13 cellular contexts compared by ENCODE assay signal in genomic region chr12:57149309-57149900, GRCh38. TPM values are rescaled to one million over a fixed set of nuclear protein-coding genes. Genes with fewer than 3 reads are reported as not detected.
DNase-seq lines count a peak whose midpoint lies in the region; ATAC-seq and TF ChIP-seq lines count a peak whose summit lies in the region.
"Had no signal": no experiment of that assay in that cellular context is flagged by ENCODE, and none has a peak within 500 bp of the region (broad histone marks: within the 10 kb centered on the region; RNA-seq: fewer than 3 reads in every experiment).

No MANE protein-coding gene starts in this region.

- TF ChIP-seq CTCF in fibroblast of villous mesenchyme (IDR thresholded peaks at IDR 0.05; ENCODE audit: insufficient read depth, low read depth, low read length): no peak
- TF ChIP-seq CTCF in neural crest cell (conservative IDR thresholded peaks at IDR 0.05): no peak
- no peak for TF ChIP-seq CTCF in uterus (IDR thresholded peaks at IDR 0.05)

- intact Hi-C loops in uterus (cut with DNase I; ENCODE audit: low total_unique reads): no loop called here

- H3K36me3 Mint-ChIP-seq in neural crest cell (ENCODE audit: low read depth): no peaks in the 10 kb centered on the region

- no peak for TF ChIP-seq POLR2A in uterus (IDR thresholded peaks at IDR 0.05)

- no peak for ATAC-seq in HG02571 (IDR thresholded peaks at IDR 0.05; ENCODE audit: unreplicated experiment)
- ATAC-seq: PC-3 had no signal

- H3K4me3 ChIP-seq in fibroblast of villous mesenchyme (ENCODE audit: low read depth, low read length) (peak overlapping the region; percentile 2), uterus (no peak overlapping the region), SJCRH30 (no peak overlapping the region)

- H3K27me3 ChIP-seq in uterus: no peaks in the 10 kb centered on the region
- no peaks in the 10 kb centered on the region for H3K27me3 ChIP-seq in SJCRH30

- H3K9me3 Mint-ChIP-seq in neural crest cell: no peaks in the 10 kb centered on the region
- H3K9me3 Mint-ChIP-seq: stimulated activated naive CD8-positive, alpha-beta T cell treated with anti-CD3 and anti-CD28 coated beads, Interleukin-15, Interleukin-2, amounts not matched to agents 100 ng/mL and 50 ng/mL, for 24 hours had no signal

- H3K9me3 ChIP-seq in uterus: no peaks in the 10 kb centered on the region
- H3K9me3 ChIP-seq in SJCRH30 (replicated peaks): no peaks in the 10 kb centered on the region

- no peaks in the 10 kb centered on the region for H3K27me3 Mint-ChIP-seq in neural crest cell (ENCODE audit: low read depth)
- H3K27me3 Mint-ChIP-seq: stimulated activated naive CD8-positive, alpha-beta T cell treated with anti-CD3 and anti-CD28 coated beads, Interleukin-15, Interleukin-2, amounts not matched to agents 100 ng/mL and 50 ng/mL, for 24 hours had no signal

- H3K4me1 Mint-ChIP-seq in neural crest cell: peaks cover 13% of the 10 kb centered on the region

- H3K27ac ChIP-seq in uterus (peak overlapping the region; percentile 86 to 93), SJCRH30 (no peak overlapping the region)
- H3K27ac ChIP-seq: 22Rv1 had no signal

- peak; percentile 69 for DNase-seq in DMS53 (lab: John Stamatoyannopoulos, UW)
- no peak for DNase-seq in DMS53 treated with DMSO at 0.1 percent for 48 hours (lab: John Stamatoyannopoulos, UW; ENCODE audit: unreplicated experiment)
- peak; percentile 89 for DNase-seq in fibroblast of villous mesenchyme (ENCODE audit: low read depth)
- DNase-seq in neural crest cell (ENCODE audit: low read depth, low spot score): no peak
- peak; percentile 91 to 93 for DNase-seq in uterus
- no peak for DNase-seq in SJCRH30
- DNase-seq in activated effector memory CD4-positive, alpha-beta T cell treated with Interleukin-2 at 50 U/mL for 16 hours: no peak
- DNase-seq: effector memory CD4-positive, alpha-beta T cell; PC-3 had no signal

- H3K4me1 ChIP-seq in uterus (peaks cover 36 to 47% of the 10 kb centered on the region in 2 donors), SJCRH30 (peaks cover 6% of the 10 kb centered on the region; the same call in 1 of the 2 replicates)

- peak overlapping the region; percentile 71 for H3K27ac Mint-ChIP-seq in neural crest cell (ENCODE audit: unreplicated experiment)
- H3K27ac Mint-ChIP-seq: stimulated activated naive CD8-positive, alpha-beta T cell treated with anti-CD3 and anti-CD28 coated beads, Interleukin-15, Interleukin-2, amounts not matched to agents 100 ng/mL and 50 ng/mL, for 24 hours had no signal

- no peak overlapping the region for H3K4me3 Mint-ChIP-seq in neural crest cell
- H3K4me3 Mint-ChIP-seq: stimulated activated naive CD8-positive, alpha-beta T cell treated with anti-CD3 and anti-CD28 coated beads, Interleukin-15, Interleukin-2, amounts not matched to agents 100 ng/mL and 50 ng/mL, for 24 hours had no signal

- H3K36me3 ChIP-seq in uterus: no peaks in the 10 kb centered on the region
- peaks cover 31% of the 10 kb centered on the region for H3K36me3 ChIP-seq in SJCRH30

RNA-seq across cellular contexts. Expression of gene LRP1-AS, which starts 2.0 kb away (rescaled TPM):
- not detected in 2 replicates for total RNA-seq in fibroblast of villous mesenchyme
- total RNA-seq in neural crest cell: not detected in 2 replicates
- total RNA-seq in uterus: not detected
- 1.1 and 1.3 TPM in 2 replicates for total RNA-seq in SJCRH30 (2014; rRNA removed; shearing (Covaris generic))
- total RNA-seq: H1, PC-3 had no signal

RNA-seq across cellular contexts. Expression of gene LRP1, which starts 21.1 kb away (rescaled TPM):
- total RNA-seq in fibroblast of villous mesenchyme: 228 and 277 TPM in 2 replicates
- total RNA-seq in neural crest cell: 61.8 and 62.7 TPM in 2 replicates
- total RNA-seq in uterus: 100 to 1,000 TPM; 164 to 507 (median 318) TPM
- 53.7 and 58.6 TPM in 2 replicates for total RNA-seq in SJCRH30 (2014; rRNA removed; shearing (Covaris generic))

RNA-seq across cellular contexts. Expression of gene STAT6, which starts 38.2 kb away (rescaled TPM):
- total RNA-seq in fibroblast of villous mesenchyme (81.5 and 81.6 TPM in 2 replicates), neural crest cell (40.2 and 41.7 TPM in 2 replicates), uterus (100 to 1,000 TPM in 2 of 4 donors, 10 to 100 TPM in 2; 62.5 to 242 (median 94.3) TPM)
- 15.1 and 15.8 TPM in 2 replicates for total RNA-seq in SJCRH30 (2014; rRNA removed; shearing (Covaris generic))

Comparison
In these comparisons a context has a peak if more than half of its experiments do, and no peak if none do; other contexts are left out.
1. DNase-seq: peak in DMS53 (single experiment), fibroblast of villous mesenchyme (single experiment) and uterus (2 of 2); none in DMS53 treated with DMSO at 0.1 percent for 48 hours (single experiment), neural crest cell (single experiment), SJCRH30 (0 of 2) and activated effector memory CD4-positive, alpha-beta T cell treated with Interleukin-2 at 50 U/mL for 16 hours (single experiment).